In the genomic region with DNA sequence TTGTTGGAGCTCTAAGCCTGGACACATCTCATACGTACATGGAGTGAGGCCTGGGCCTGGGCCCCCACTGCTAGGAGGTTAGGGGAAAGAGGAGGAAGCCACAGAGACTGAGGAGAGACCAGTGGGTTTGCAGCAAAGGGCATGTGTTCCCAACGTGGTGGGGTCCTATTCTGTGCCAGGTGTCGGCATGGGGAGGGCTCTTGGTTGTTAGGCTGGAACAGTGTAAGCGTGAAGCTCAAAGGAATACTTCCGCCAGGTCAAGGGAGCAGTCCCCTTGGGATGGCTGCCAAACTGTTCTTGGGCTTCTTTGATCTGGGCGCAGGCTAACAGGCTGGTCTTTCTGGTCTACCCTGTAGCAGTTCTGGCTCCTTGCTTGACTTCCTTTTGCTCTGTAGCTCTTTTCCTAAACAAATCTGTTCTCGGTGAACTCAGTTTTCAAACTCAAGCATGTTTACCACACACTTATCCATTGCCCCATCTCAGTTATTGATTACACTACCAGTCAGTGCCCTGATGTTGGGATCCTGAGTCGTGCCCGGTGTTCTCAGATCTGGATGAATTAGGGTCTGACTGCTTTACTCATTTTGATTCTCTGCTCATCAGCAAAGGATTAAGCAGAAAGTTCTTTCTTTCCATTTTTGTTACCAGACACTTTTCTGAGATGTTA, we compare ENCODE assay signal across 16 cellular contexts. TPM values are rescaled to one million over a fixed set of nuclear protein-coding genes. Genes with fewer than 3 reads are reported as not detected.
DNase-seq lines count a peak whose midpoint lies in the region; ATAC-seq and TF ChIP-seq lines count a peak whose summit lies in the region.
"Had no signal": no experiment of that assay in that cellular context is flagged by ENCODE, and none has a peak within 500 bp of the region (broad histone marks: within the 10 kb centered on the region; RNA-seq: fewer than 3 reads in every experiment).

No MANE protein-coding gene starts in this region.

- DNase-seq in colonic mucosa (peak; percentile 76), midbrain (lab: John Stamatoyannopoulos, UW) (peak; percentile 31), thyroid gland (peak; percentile 83), OCI-LY7 (ENCODE audit: low spot score) (no peak), NK-92 (lab: John Stamatoyannopoulos, UW; ENCODE audit: unreplicated experiment) (no peak), NCI-H82 (lab: John Stamatoyannopoulos, UW) (no peak)
- DNase-seq: activated CD8-positive, alpha-beta T cell treated with anti-CD3 and anti-CD28 coated beads, Interleukin-2, amount 10 ng/mL, durations not matched to agents 7 days and 5 days; amniotic stem cell; DMS79; erythroblast; kidney; NCI-H1694; NCI-H524 treated with DMSO at 0.1 percent for 48 hours; stimulated activated CD4-positive, alpha-beta T cell treated with anti-CD3 and anti-CD28 coated beads, Interleukin-15, amount 100 ng/mL, for 24 hours had no signal

- TF ChIP-seq CTCF in colonic mucosa (IDR thresholded peaks at IDR 0.05) (no peak), thyroid gland (IDR thresholded peaks at IDR 0.05) (no peak), OCI-LY7 (conservative IDR thresholded peaks at IDR 0.05; ENCODE audit: low read length) (no peak)

- no TSS peak for BruUV-seq in OCI-LY7 (replicated peaks; lab: Mats Ljungman, UMichigan)

- no peaks in the 10 kb centered on the region for H3K79me2 ChIP-seq in OCI-LY7 (ENCODE audit: insufficient read depth, low read depth, low read length)

- no peak overlapping the region; the same call in 1 of the 2 replicates for H3K4me2 ChIP-seq in OCI-LY7 (ENCODE audit: low read length)

- POLR2A ChIA-PET in OCI-LY7 (lab: Charles Lee) = interaction anchor here (0.6 kb wide), 1 partner anchor 334 kb away, joined by 3 read pairs; no protein-coding TSS in a partner anchor

- H2AFZ ChIP-seq in OCI-LY7 (ENCODE audit: low read length) = no peak overlapping the region

- CTCF ChIA-PET in OCI-LY7 (lab: Charles Lee; ENCODE audit: unreplicated experiment) = no interaction called here

- H3K9me3 ChIP-seq in colonic mucosa = no peaks in the 10 kb centered on the region
- H3K9me3 ChIP-seq in thyroid gland = no peaks in the 10 kb centered on the region
- no peaks in the 10 kb centered on the region for H3K9me3 ChIP-seq in OCI-LY7 (ENCODE audit: low read length)

- H3K9me2 ChIP-seq in OCI-LY7 (ENCODE audit: insufficient read depth, low read length) = no peaks in the 10 kb centered on the region

- H3K4me1 ChIP-seq in colonic mucosa (no peaks in the 10 kb centered on the region), thyroid gland (peaks cover 4 to 9% of the 10 kb centered on the region in 2 donors), OCI-LY7 (ENCODE audit: insufficient read depth, low read length, poor library complexity, severe bottlenecking) (peaks cover 12% of the 10 kb centered on the region)

- ATAC-seq in GM21423 (IDR thresholded peaks at IDR 0.05; ENCODE audit: unreplicated experiment) = no peak
- ATAC-seq: activated CD8-positive, alpha-beta T cell treated with anti-CD3 and anti-CD28 coated beads, Interleukin-2, amount 10 ng/mL, durations not matched to agents 7 days and 5 days had no signal

- intact Hi-C loops in colonic mucosa (cut with DNase I) (no loop called here), thyroid gland (cut with DNase I) (no loop called here), OCI-LY7 (cut with micrococcal nuclease; ENCODE audit: unreplicated experiment) (no loop called here)

- H3K27ac ChIP-seq in colonic mucosa (no peak overlapping the region), thyroid gland (peak overlapping the region in 1 of 3 donors; percentile 38), OCI-LY7 (ENCODE audit: low read depth, low read length, poor library complexity, severe bottlenecking) (no peak overlapping the region)

- H3K36me3 ChIP-seq in colonic mucosa (no peaks in the 10 kb centered on the region), thyroid gland (peaks cover 0 to 12% of the 10 kb centered on the region in 2 donors), OCI-LY7 (ENCODE audit: insufficient read depth, low read length) (peaks cover 73% of the 10 kb centered on the region)

- no peak for TF ChIP-seq EP300 in Ishikawa (IDR thresholded peaks at IDR 0.05; ENCODE audit: borderline replicate concordance)

- 40 to 52% methylated on average over 9 of the region's 9 CpGs for WGBS in thyroid gland, 2 donors

- no peak for TF ChIP-seq RAD21 in Ishikawa (IDR thresholded peaks at IDR 0.05; ENCODE audit: low read depth)

- H3K9ac ChIP-seq in colonic mucosa (ENCODE audit: low read depth in 2 of 2, low read length in 2 of 2) = no peak overlapping the region

- H4K20me1 ChIP-seq in OCI-LY7 (ENCODE audit: insufficient read depth, low read length) = no peaks in the 10 kb centered on the region

- no peak overlapping the region for H3K4me3 ChIP-seq in colonic mucosa
- no peak overlapping the region for H3K4me3 ChIP-seq in thyroid gland (replicated peaks in 1 of 3)
- H3K4me3 ChIP-seq in OCI-LY7 (ENCODE audit: low read depth, low read length, poor library complexity, severe bottlenecking) = no peak overlapping the region

- H3K27me3 ChIP-seq in colonic mucosa (no peaks in the 10 kb centered on the region), thyroid gland (no peaks in the 10 kb centered on the region)

- TF ChIP-seq POLR2A in thyroid gland (IDR thresholded peaks at IDR 0.05) = no peak

TF ChIP-seq in Ishikawa, 13 proteins besides CTCF, POLR2A, EP300 and RAD21:
- TF ChIP-seq NFIC (IDR thresholded peaks at IDR 0.05) = peak; percentile 69
- TF ChIP-seq, protein P1, sequence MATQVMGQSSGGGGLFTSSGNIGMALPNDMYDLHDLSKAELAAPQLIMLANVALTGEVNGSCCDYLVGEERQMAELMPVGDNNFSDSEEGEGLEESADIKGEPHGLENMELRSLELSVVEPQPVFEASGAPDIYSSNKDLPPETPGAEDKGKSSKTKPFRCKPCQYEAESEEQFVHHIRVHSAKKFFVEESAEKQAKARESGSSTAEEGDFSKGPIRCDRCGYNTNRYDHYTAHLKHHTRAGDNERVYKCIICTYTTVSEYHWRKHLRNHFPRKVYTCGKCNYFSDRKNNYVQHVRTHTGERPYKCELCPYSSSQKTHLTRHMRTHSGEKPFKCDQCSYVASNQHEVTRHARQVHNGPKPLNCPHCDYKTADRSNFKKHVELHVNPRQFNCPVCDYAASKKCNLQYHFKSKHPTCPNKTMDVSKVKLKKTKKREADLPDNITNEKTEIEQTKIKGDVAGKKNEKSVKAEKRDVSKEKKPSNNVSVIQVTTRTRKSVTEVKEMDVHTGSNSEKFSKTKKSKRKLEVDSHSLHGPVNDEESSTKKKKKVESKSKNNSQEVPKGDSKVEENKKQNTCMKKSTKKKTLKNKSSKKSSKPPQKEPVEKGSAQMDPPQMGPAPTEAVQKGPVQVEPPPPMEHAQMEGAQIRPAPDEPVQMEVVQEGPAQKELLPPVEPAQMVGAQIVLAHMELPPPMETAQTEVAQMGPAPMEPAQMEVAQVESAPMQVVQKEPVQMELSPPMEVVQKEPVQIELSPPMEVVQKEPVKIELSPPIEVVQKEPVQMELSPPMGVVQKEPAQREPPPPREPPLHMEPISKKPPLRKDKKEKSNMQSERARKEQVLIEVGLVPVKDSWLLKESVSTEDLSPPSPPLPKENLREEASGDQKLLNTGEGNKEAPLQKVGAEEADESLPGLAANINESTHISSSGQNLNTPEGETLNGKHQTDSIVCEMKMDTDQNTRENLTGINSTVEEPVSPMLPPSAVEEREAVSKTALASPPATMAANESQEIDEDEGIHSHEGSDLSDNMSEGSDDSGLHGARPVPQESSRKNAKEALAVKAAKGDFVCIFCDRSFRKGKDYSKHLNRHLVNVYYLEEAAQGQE (IDR thresholded peaks at IDR 0.05; ENCODE audit: low read depth) = no peak
- no peak for TF ChIP-seq EGR1 (IDR thresholded peaks at IDR 0.05)
TF ChIP-seq in Ishikawa: peak in this region for 1.

RNA-seq across cellular contexts. Expression of a gene that starts 36.4 kb away (rescaled TPM):
- 10 to 100 TPM; 28.8 to 45.3 TPM for total RNA-seq in colonic mucosa
- total RNA-seq in thyroid gland = 10 to 100 TPM in 3 of 4 donors, 1 to 10 TPM in 1; 5.5 to 19.2 (median 13.2) TPM
- total RNA-seq in OCI-LY7 (2014; rRNA removed; shearing (Covaris generic)) = 30.2 and 42.5 TPM in 2 replicates
- total RNA-seq in OCI-LY7 (2022) = 92.2 and 105 TPM in 2 replicates

RNA-seq across cellular contexts. Expression of a gene that starts 52.9 kb away (rescaled TPM):
- total RNA-seq in colonic mucosa = 10 to 100 TPM; 58.2 to 70.4 TPM
- 10 to 100 TPM; 55.6 to 86.0 (median 62.1) TPM for total RNA-seq in thyroid gland
- 40.8 and 43.3 TPM in 2 replicates for total RNA-seq in OCI-LY7 (2014; rRNA removed; shearing (Covaris generic))
- total RNA-seq in OCI-LY7 (2022) = 50.4 and 61.6 TPM in 2 replicates

Comparison
In these comparisons a context has a peak if more than half of its experiments do, and no peak if none do; other contexts are left out.
1. DNase-seq: peak in colonic mucosa (single experiment), midbrain (single experiment) and thyroid gland (2 of 2); none in OCI-LY7 (single experiment), NK-92 (single experiment) and NCI-H82 (single experiment).